Comparison of ENCODE assay signal across 8 cellular contexts in genomic region chr20:2653511-2654383, GRCh38. TPM values are rescaled to one million over a fixed set of nuclear protein-coding genes. Genes with fewer than 3 reads are reported as not detected.
DNase-seq lines count a peak whose midpoint lies in the region; ATAC-seq and TF ChIP-seq lines count a peak whose summit lies in the region.

No MANE protein-coding gene starts in this region.

- peak overlapping the region; percentile 98 for H3K4me3 ChIP-seq in NT2/D1 (ENCODE audit: insufficient read length, low read depth)
- H3K4me3 ChIP-seq in neuron (ENCODE audit: low read length), result peak overlapping the region; percentile 83

- H3K36me3 Mint-ChIP-seq in effector memory CD8-positive, alpha-beta T cell (ENCODE audit: insufficient read depth), result peaks cover 70% of the 10 kb centered on the region

- H3K4me1 Mint-ChIP-seq in effector memory CD8-positive, alpha-beta T cell (ENCODE audit: low read depth in 2 of 2), result peaks cover 17 to 32% of the 10 kb centered on the region in 2 donors

- H3K27me3 Mint-ChIP-seq in effector memory CD8-positive, alpha-beta T cell, result no peaks in the 10 kb centered on the region

- peak overlapping the region; percentile 95 for H3K4me3 Mint-ChIP-seq in effector memory CD8-positive, alpha-beta T cell

- H3K4me1 ChIP-seq in NT2/D1 (ENCODE audit: insufficient read depth, insufficient read length) (peaks cover 4% of the 10 kb centered on the region), neuron (ENCODE audit: insufficient read depth, low read length) (peaks cover 17% of the 10 kb centered on the region), foreskin keratinocyte (no peaks in the 10 kb centered on the region)

- peak overlapping the region; percentile 95 for H3K27ac ChIP-seq in C4-2B
- no peak overlapping the region for H3K27ac ChIP-seq in foreskin keratinocyte

- no peaks in the 10 kb centered on the region for H3K27me3 ChIP-seq in NT2/D1 (ENCODE audit: insufficient read depth, insufficient read length)
- no peaks in the 10 kb centered on the region for H3K27me3 ChIP-seq in neuron (ENCODE audit: insufficient read depth, low read length)
- no peaks in the 10 kb centered on the region for H3K27me3 ChIP-seq in foreskin keratinocyte

- no peak for TF ChIP-seq CTCF in C4-2B (conservative IDR thresholded peaks at IDR 0.05)
- no peak for TF ChIP-seq CTCF in foreskin keratinocyte (conservative IDR thresholded peaks at IDR 0.05)

- no peaks in the 10 kb centered on the region for H3K9me3 Mint-ChIP-seq in effector memory CD8-positive, alpha-beta T cell

- peak overlapping the region; percentile 83 to 89 for H3K27ac Mint-ChIP-seq in effector memory CD8-positive, alpha-beta T cell

- H3K36me3 ChIP-seq in NT2/D1 (ENCODE audit: insufficient read depth, insufficient read length, low read length) (peaks cover 63% of the 10 kb centered on the region), neuron (ENCODE audit: insufficient read depth, low read length) (peaks cover 50% of the 10 kb centered on the region)

- no peak for DNase-seq in NT2/D1 (ENCODE audit: low read depth, low spot score)
- no peak for DNase-seq in effector memory CD8-positive, alpha-beta T cell
- no peak for DNase-seq in stimulated activated CD4-positive, alpha-beta T cell treated with anti-CD3 and anti-CD28 coated beads, Interleukin-2, amount 100 ng/mL, for 48 hours
- no peak for DNase-seq in foreskin keratinocyte
- no peak for DNase-seq in A172 (ENCODE audit: low spot score)

- no peaks in the 10 kb centered on the region; the same call in 1 of the 2 replicates for H3K9me3 ChIP-seq in NT2/D1 (ENCODE audit: insufficient read depth, low read length)
- H3K9me3 ChIP-seq in neuron (ENCODE audit: low read length), result no peaks in the 10 kb centered on the region

- H3K9ac ChIP-seq in NT2/D1 (ENCODE audit: insufficient read length, low read depth), result peak overlapping the region; percentile 93

- no peak for ATAC-seq in effector memory CD8-positive, alpha-beta T cell (replicated peaks)
- ATAC-seq in HG02571 (IDR thresholded peaks at IDR 0.05; ENCODE audit: unreplicated experiment) (no peak), foreskin keratinocyte (no peak)

- H2AFZ ChIP-seq in neuron (ENCODE audit: low read depth, low read length), result no peak overlapping the region

RNA-seq across cellular contexts. Expression of gene NOP56, which starts 1.3 kb away (rescaled TPM):
- total RNA-seq in foreskin keratinocyte, result 300 and 394 TPM in 2 replicates
- 226 and 309 TPM in 2 replicates for polyA plus RNA-seq in foreskin keratinocyte
- 210 and 227 TPM in 2 replicates for total RNA-seq in A172 (2014; rRNA removed; shearing (Covaris generic))

RNA-seq across cellular contexts. Expression of gene IDH3B, which starts 10.3 kb away (rescaled TPM):
- total RNA-seq in foreskin keratinocyte, result 83.7 and 93.9 TPM in 2 replicates
- 89.6 and 97.4 TPM in 2 replicates for polyA plus RNA-seq in foreskin keratinocyte
- total RNA-seq in A172 (2014; rRNA removed; shearing (Covaris generic)), result 258 and 260 TPM in 2 replicates

RNA-seq across cellular contexts. Expression of gene EBF4, which starts 38.8 kb away (rescaled TPM):
- total RNA-seq in foreskin keratinocyte, result 0.46 and 0.78 TPM in 2 replicates
- polyA plus RNA-seq in foreskin keratinocyte, result 0.12 and 0.22 TPM in 2 replicates
- 5.2 and 7.2 TPM in 2 replicates for total RNA-seq in A172 (2014; rRNA removed; shearing (Covaris generic))
